8 cellular contexts compared by ENCODE assay signal in the genomic region with DNA sequence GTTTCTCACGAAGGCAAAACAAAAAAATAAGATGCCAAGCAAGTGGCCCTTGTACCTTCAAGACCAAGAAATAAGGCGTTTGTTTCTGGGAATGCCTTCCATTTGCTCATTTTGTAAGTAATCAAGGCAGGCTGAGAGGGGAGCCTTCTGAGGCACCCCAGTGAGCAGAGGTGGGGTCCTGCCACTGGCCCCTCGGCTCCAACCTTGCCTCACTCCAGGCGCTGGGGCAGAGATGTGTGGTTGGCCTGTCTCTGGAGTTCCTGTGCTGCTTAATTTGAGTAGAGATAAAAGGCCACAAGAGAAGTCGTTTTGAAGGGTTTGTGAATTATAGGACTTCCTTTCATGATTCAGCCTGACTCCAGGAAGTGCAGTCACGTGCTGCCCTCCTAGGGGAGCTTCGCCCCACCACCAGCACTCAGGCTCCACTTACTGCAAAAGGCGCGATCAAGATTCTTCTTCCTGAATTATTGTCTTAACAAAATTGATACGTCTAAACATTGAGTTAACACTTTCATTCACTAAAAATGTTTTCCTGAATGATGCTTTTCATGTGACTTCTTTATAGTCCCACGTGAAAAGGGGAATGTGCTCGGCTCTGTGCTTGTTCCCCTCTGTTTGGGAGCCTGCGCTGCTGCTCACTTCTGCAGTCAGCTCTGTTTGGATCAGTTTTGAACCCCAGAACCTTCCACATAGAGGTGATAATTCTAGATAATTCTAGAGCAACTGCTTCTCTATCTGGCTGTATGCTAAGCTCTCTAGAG. TPM values are rescaled to one million over a fixed set of nuclear protein-coding genes. Genes with fewer than 3 reads are reported as not detected.
DNase-seq lines count a peak whose midpoint lies in the region; ATAC-seq and TF ChIP-seq lines count a peak whose summit lies in the region.

No MANE protein-coding gene starts in this region.

- ATAC-seq in activated CD4-positive, alpha-beta T cell treated with anti-CD3 and anti-CD28 coated beads for 36 hours, result peak; percentile 44

- H3K4me3 ChIP-seq in spleen, result peak overlapping the region in 2 of 8 donors; percentile 7 to 54
- no peak overlapping the region for H3K4me3 ChIP-seq in neural progenitor cell

- peak overlapping the region; percentile 52 for H3K27ac Mint-ChIP-seq in activated CD4-positive, alpha-beta T cell treated with anti-CD3 and anti-CD28 coated beads for 36 hours
- peak overlapping the region; percentile 59 for H3K27ac Mint-ChIP-seq in activated naive CD8-positive, alpha-beta T cell
- no peak overlapping the region for H3K27ac Mint-ChIP-seq in neural progenitor cell

- no peak overlapping the region for H3K4me3 Mint-ChIP-seq in activated CD4-positive, alpha-beta T cell treated with anti-CD3 and anti-CD28 coated beads for 36 hours
- H3K4me3 Mint-ChIP-seq in activated naive CD8-positive, alpha-beta T cell, result peak overlapping the region; percentile 54
- H3K4me3 Mint-ChIP-seq in neural progenitor cell, result no peak overlapping the region

- no peaks in the 10 kb centered on the region for H3K36me3 Mint-ChIP-seq in activated CD4-positive, alpha-beta T cell treated with anti-CD3 and anti-CD28 coated beads for 36 hours (ENCODE audit: low read depth)
- H3K36me3 Mint-ChIP-seq in activated naive CD8-positive, alpha-beta T cell, result peaks cover 3% of the 10 kb centered on the region
- no peaks in the 10 kb centered on the region for H3K36me3 Mint-ChIP-seq in neural progenitor cell

- peaks cover 2% of the 10 kb centered on the region for H3K9me3 Mint-ChIP-seq in activated CD4-positive, alpha-beta T cell treated with anti-CD3 and anti-CD28 coated beads for 36 hours (ENCODE audit: low read depth)
- H3K9me3 Mint-ChIP-seq in activated naive CD8-positive, alpha-beta T cell (ENCODE audit: low read depth), result peaks cover 4% of the 10 kb centered on the region
- no peaks in the 10 kb centered on the region for H3K9me3 Mint-ChIP-seq in neural progenitor cell

- H3K27ac ChIP-seq in spleen (peak overlapping the region; percentile 21 to 84 (median 78)), neural progenitor cell (no peak overlapping the region)

- H3K79me2 ChIP-seq in neural progenitor cell (ENCODE audit: low read depth), result no peaks in the 10 kb centered on the region

- no peaks in the 10 kb centered on the region for H3F3A ChIP-seq in neural progenitor cell (ENCODE audit: low read depth)

- CTCF ChIA-PET in activated CD4-positive, alpha-beta T cell treated with anti-CD3 and anti-CD28 coated beads for 36 hours (lab: Charles Lee), result interaction anchor here (0.8 to 0.9 kb wide), 2 partner anchors 11 to 18 kb away, joined by 3 to 4 read pairs; no protein-coding TSS in a partner anchor

- peak; percentile 28 for DNase-seq in activated CD4-positive, alpha-beta T cell treated with anti-CD3 and anti-CD28 coated beads for 36 hours
- no peak for DNase-seq in activated CD4-positive, alpha-beta T cell treated with anti-CD3 and anti-CD28 coated beads, Interleukin-2, amount 50 U/mL, for 4 hours
- peak; percentile 48 for DNase-seq in HT1080 (ENCODE audit: low read depth)
- peak; percentile 88 for DNase-seq in spleen
- no peak for DNase-seq in hepatic stellate cell (ENCODE audit: low spot score)
- DNase-seq in neural progenitor cell (ENCODE audit: low spot score), result no peak
- no peak for DNase-seq in NCI-H748 treated with DMSO at 0.1 percent for 48 hours (lab: John Stamatoyannopoulos, UW)

- H4K20me1 ChIP-seq in neural progenitor cell (ENCODE audit: low read depth), result no peaks in the 10 kb centered on the region

- peaks cover 0 to 22% (median 0%) of the 10 kb centered on the region in 6 donors for H3K36me3 ChIP-seq in spleen
- H3K36me3 ChIP-seq in neural progenitor cell, result no peaks in the 10 kb centered on the region

- 8 to 15% (median 11%) methylated on average over 13 of the region's 13 CpGs for WGBS in spleen, 5 donors

- TF ChIP-seq CTCF in spleen (IDR thresholded peaks at IDR 0.05 in 8 of 11, conservative IDR thresholded peaks at IDR 0.05 in 3 of 11) (no peak), neural progenitor cell (IDR thresholded peaks at IDR 0.05) (no peak)

- H3K27me3 ChIP-seq in spleen (replicated peaks in 1 of 7) (peaks cover 0 to 1% (median 0%) of the 10 kb centered on the region in 7 donors), neural progenitor cell (peaks cover 68% of the 10 kb centered on the region)

- no peak overlapping the region for H3K4me2 ChIP-seq in neural progenitor cell

- intact Hi-C loops in activated CD4-positive, alpha-beta T cell treated with anti-CD3 and anti-CD28 coated beads for 36 hours (cut with DNase I, micrococcal nuclease), result no loop called here
- intact Hi-C loops in spleen (cut with DNase I; ENCODE audit: low total_unique reads), result no loop called here

- peaks cover 6% of the 10 kb centered on the region for H3K27me3 Mint-ChIP-seq in activated CD4-positive, alpha-beta T cell treated with anti-CD3 and anti-CD28 coated beads for 36 hours
- H3K27me3 Mint-ChIP-seq in activated naive CD8-positive, alpha-beta T cell, result peaks cover 7% of the 10 kb centered on the region
- H3K27me3 Mint-ChIP-seq in neural progenitor cell (ENCODE audit: insufficient read depth, low read depth), result peaks cover 4% of the 10 kb centered on the region

- peaks cover 0 to 4% (median 0%) of the 10 kb centered on the region in 8 donors for H3K9me3 ChIP-seq in spleen
- no peaks in the 10 kb centered on the region for H3K9me3 ChIP-seq in neural progenitor cell (ENCODE audit: low read depth)

- H2AFZ ChIP-seq in neural progenitor cell (replicated peaks), result no peak overlapping the region

- no peak overlapping the region for H3K9ac ChIP-seq in neural progenitor cell

- peaks cover 11% of the 10 kb centered on the region for H3K4me1 Mint-ChIP-seq in activated CD4-positive, alpha-beta T cell treated with anti-CD3 and anti-CD28 coated beads for 36 hours
- peaks cover 16% of the 10 kb centered on the region for H3K4me1 Mint-ChIP-seq in activated naive CD8-positive, alpha-beta T cell (ENCODE audit: low read depth)
- peaks cover 6% of the 10 kb centered on the region for H3K4me1 Mint-ChIP-seq in neural progenitor cell

- no peak for TF ChIP-seq POLR2A in spleen (IDR thresholded peaks at IDR 0.05)

- POLR2A ChIA-PET in activated CD4-positive, alpha-beta T cell treated with anti-CD3 and anti-CD28 coated beads for 36 hours (lab: Charles Lee), result no interaction called here

- H3K4me1 ChIP-seq in spleen (peaks cover 5 to 86% (median 41%) of the 10 kb centered on the region in 6 donors), neural progenitor cell (peaks cover 10% of the 10 kb centered on the region)

RNA-seq across cellular contexts. Expression of gene SYK, which starts 13.7 kb away (rescaled TPM):
- under 1 TPM; 0.11 to 0.64 TPM for total RNA-seq in activated CD4-positive, alpha-beta T cell treated with anti-CD3 and anti-CD28 coated beads for 36 hours
- 0.03 and 0.68 TPM in 2 replicates for total RNA-seq in HT1080 (2014; rRNA removed; shearing (Covaris generic))
- not detected in 2 replicates for polyA plus RNA-seq in HT1080 (2015; cell fraction: cytosol; rRNA removed)
- polyA plus RNA-seq in HT1080 (2015; cell fraction: nucleus; rRNA removed), result not detected in 2 replicates
- total RNA-seq in spleen (100 to 1,000 TPM in 6 of 7 donors, 10 to 100 TPM in 1; 97.4 to 152 (median 119) TPM), neural progenitor cell (ENCODE audit: low replicate concordance) (not detected in 2 replicates)
- polyA plus RNA-seq in spleen, result 10 to 100 TPM; 42.6 to 55.0 (median 48.0) TPM

Comparison
In these comparisons a context has a peak if more than half of its experiments do, and no peak if none do; other contexts are left out.
1. DNase-seq: peak in activated CD4-positive, alpha-beta T cell treated with anti-CD3 and anti-CD28 coated beads for 36 hours (single experiment), HT1080 (single experiment) and spleen (single experiment); none in activated CD4-positive, alpha-beta T cell treated with anti-CD3 and anti-CD28 coated beads, Interleukin-2, amount 50 U/mL, for 4 hours (0 of 2), hepatic stellate cell (single experiment), neural progenitor cell (single experiment) and NCI-H748 treated with DMSO at 0.1 percent for 48 hours (single experiment).
2. RNA of gene SYK, which starts 13.7 kb away (total RNA-seq): 97.4 to 152 TPM in spleen; 0.03 to 0.68 TPM in HT1080, 0.11 to 0.64 TPM in activated CD4-positive, alpha-beta T cell treated with anti-CD3 and anti-CD28 coated beads for 36 hours and not detected in neural progenitor cell; every median in the first group is over 10 times any median in the second.